Comparison of ENCODE assay signal across 15 cellular contexts in the genomic region with DNA sequence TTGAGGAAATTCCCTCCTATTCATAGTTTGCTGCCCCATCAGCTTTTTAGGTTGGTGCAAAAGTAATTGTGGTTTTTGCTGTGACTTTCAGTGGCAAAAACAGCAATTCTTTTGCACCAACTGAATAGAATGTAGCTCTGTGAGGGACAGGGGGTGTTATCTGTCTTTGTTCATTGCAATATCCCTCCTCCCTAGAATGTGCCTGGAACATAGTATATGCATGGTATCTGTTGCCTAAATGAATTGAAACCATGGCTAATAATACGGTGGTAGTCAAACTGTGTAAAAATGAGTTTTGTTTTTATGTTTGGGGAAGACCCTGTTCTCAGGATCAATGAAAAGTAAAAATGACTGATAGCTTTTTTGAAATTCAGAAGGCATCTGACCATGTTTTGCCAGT. TPM values are rescaled to one million over a fixed set of nuclear protein-coding genes. Genes with fewer than 3 reads are reported as not detected.
DNase-seq lines count a peak whose midpoint lies in the region; ATAC-seq, FAIRE-seq and TF ChIP-seq lines count a peak whose summit lies in the region.
"Had no signal": no experiment of that assay in that cellular context is flagged by ENCODE, and none has a peak within 500 bp of the region (broad histone marks: within the 10 kb centered on the region; RNA-seq: fewer than 3 reads in every experiment).

No MANE protein-coding gene starts in this region.

- TF ChIP-seq EP300 in K562 (IDR thresholded peaks at IDR 0.05; ENCODE audit: low read length), result no peak

- no peaks in the 10 kb centered on the region for H3K9me1 ChIP-seq in K562 (ENCODE audit: control insufficient read depth, insufficient read depth, low read length)

- DNase-seq in natural killer cell treated with Interleukin-12 subunit alpha and Interleukin-12 subunit beta and Interleukin-15 and Interleukin-18, amount 100 ng/mL, for 72 hours (ENCODE audit: low spot score), result no peak
- DNase-seq in natural killer cell (no peak), K562 (ENCODE audit: extremely low read depth in 1 of 4, low spot score in 3 of 4) (no peak)
- DNase-seq: CD8-positive, alpha-beta T cell; GF-D8; NCI-H1105 treated with DMSO at 0.1 percent for 48 hours; NCI-H187; SHP77 treated with DMSO at 0.1 percent for 48 hours had no signal

- POLR2A ChIA-PET in K562 (lab: Yijun Ruan, JAX), result no interaction called here

- peak in 1 of 2 donors; percentile 69 for ATAC-seq in natural killer cell treated with Interleukin-12 subunit alpha and Interleukin-12 subunit beta and Interleukin-15 and Interleukin-18, amount 100 ng/mL, for 72 hours
- ATAC-seq in natural killer cell (no peak), K562 (no peak), GM18517 (IDR thresholded peaks at IDR 0.05; ENCODE audit: unreplicated experiment) (no peak), HG03097 (IDR thresholded peaks at IDR 0.05; ENCODE audit: low FRiP score, unreplicated experiment) (no peak), GM18498 (IDR thresholded peaks at IDR 0.05; ENCODE audit: unreplicated experiment) (no peak)
- ATAC-seq: CD8-positive, alpha-beta T cell; GM23338 had no signal

- H3K9me3 ChIP-seq in K562 (replicated peaks; ENCODE audit: control insufficient read depth, insufficient read depth, low read depth, low read length), result no peaks in the 10 kb centered on the region

- H3K36me3 Mint-ChIP-seq in natural killer cell treated with Interleukin-12 subunit alpha and Interleukin-12 subunit beta and Interleukin-15 and Interleukin-18, amount 100 ng/mL, for 72 hours, result peaks cover 8% of the 10 kb centered on the region
- no peaks in the 10 kb centered on the region for H3K36me3 Mint-ChIP-seq in natural killer cell

- TF ChIP-seq CTCF in natural killer cell (IDR thresholded peaks at IDR 0.05) (no peak), KMS-11 (conservative IDR thresholded peaks at IDR 0.05; ENCODE audit: low read depth, low read length) (no peak), K562 (IDR thresholded peaks at IDR 0.05 in 2 of 3, conservative IDR thresholded peaks at IDR 0.05 in 1 of 3; ENCODE audit: insufficient read depth in 2 of 3, low read depth in 1 of 3, low read length in 3 of 3) (no peak)

- TF ChIP-seq POLR2A in K562 (conservative IDR thresholded peaks at IDR 0.05), result no peak

- CTCF ChIA-PET in K562 (lab: Yijun Ruan, JAX; ENCODE audit: low intra/inter-chr PET ratio), result no interaction called here

- no TSS peak for BruUV-seq in K562 (replicated peaks; lab: Mats Ljungman, UMichigan)

- no peak overlapping the region for H3K27ac Mint-ChIP-seq in natural killer cell treated with Interleukin-12 subunit alpha and Interleukin-12 subunit beta and Interleukin-15 and Interleukin-18, amount 100 ng/mL, for 72 hours
- H3K27ac Mint-ChIP-seq in natural killer cell, result peak overlapping the region in 1 of 2 donors; percentile 16
- H3K27ac Mint-ChIP-seq: B cell had no signal

- H3K27me3 Mint-ChIP-seq in natural killer cell treated with Interleukin-12 subunit alpha and Interleukin-12 subunit beta and Interleukin-15 and Interleukin-18, amount 100 ng/mL, for 72 hours, result no peaks in the 10 kb centered on the region
- H3K27me3 Mint-ChIP-seq in natural killer cell (ENCODE audit: low read depth in 2 of 2), result no peaks in the 10 kb centered on the region
- H3K27me3 Mint-ChIP-seq: B cell had no signal

- H3K4me2 ChIP-seq in KMS-11, result peak overlapping the region; percentile 76
- no peak overlapping the region for H3K4me2 ChIP-seq in K562 (ENCODE audit: insufficient read depth, low read length)
- H3K4me2 ChIP-seq: GM23338 had no signal

- H3K36me3 ChIP-seq in KMS-11 (ENCODE audit: insufficient read depth) (no peaks in the 10 kb centered on the region), K562 (ENCODE audit: control insufficient read depth, insufficient read depth, low read length) (peaks cover 34% of the 10 kb centered on the region; the same call in 2 of the 3 replicates)

- no peaks in the 10 kb centered on the region for H3K27me3 ChIP-seq in KMS-11 (ENCODE audit: insufficient read depth, low read depth)
- H3K27me3 ChIP-seq in K562 (ENCODE audit: control insufficient read depth in 2 of 2, insufficient read depth in 2 of 2, low read length in 2 of 2), result no peaks in the 10 kb centered on the region

- peaks cover 43% of the 10 kb centered on the region for H3K4me1 ChIP-seq in KMS-11 (ENCODE audit: low read depth, poor library complexity, severe bottlenecking)
- peaks cover 17 to 42% of the 10 kb centered on the region in 2 experiments for H3K4me1 ChIP-seq in K562 (replicated peaks in 1 of 2; ENCODE audit: control insufficient read depth in 2 of 2, insufficient read depth in 2 of 2, low read length in 2 of 2)

- intact Hi-C loops in natural killer cell (cut with micrococcal nuclease), result no loop called here
- intact Hi-C loops in K562 (cut with micrococcal nuclease), result loop anchor here (10.0 kb wide), 1 partner anchor 134 kb away; the partner anchor contains the start of gene PHF20

- no peaks in the 10 kb centered on the region for H3K79me2 ChIP-seq in KMS-11 (ENCODE audit: insufficient read depth, low read depth)
- peaks cover 3% of the 10 kb centered on the region; the same call in 2 of the 3 replicates for H3K79me2 ChIP-seq in K562 (ENCODE audit: control insufficient read depth, insufficient read depth, low read length)

- H2AFZ ChIP-seq in KMS-11 (ENCODE audit: low read depth) (no peak overlapping the region), K562 (ENCODE audit: low read depth, low read length) (no peak overlapping the region)
- H2AFZ ChIP-seq: GM23338 had no signal

- no peaks in the 10 kb centered on the region for H4K20me1 ChIP-seq in KMS-11 (ENCODE audit: insufficient read depth)
- H4K20me1 ChIP-seq in K562 (replicated peaks; ENCODE audit: control insufficient read depth, insufficient read depth, low read length), result peaks cover 5% of the 10 kb centered on the region; the same call in 1 of the 2 replicates

- in situ Hi-C loops in K562 (cut with MboI), result no loop called here

- WGBS in K562 (ENCODE audit: insufficient coverage, low coverage, missing lambda C conversion rate), result 91% methylated on average over 1 of the region's 1 CpG

- H3K4me3 ChIP-seq in KMS-11 (IDR thresholded peaks at IDR 0.05; ENCODE audit: insufficient read depth, low read depth, low read length) (no peak overlapping the region), K562 (no peak overlapping the region)
- H3K4me3 ChIP-seq: GM23338 had no signal

- TF ChIP-seq RAD21 in K562 (CRISPR knock-in tag; conservative IDR thresholded peaks at IDR 0.05 in 1 of 2, IDR thresholded peaks at IDR 0.05 in 1 of 2), result no peak

- H3K9ac ChIP-seq in KMS-11 (no peak overlapping the region), K562 (ENCODE audit: insufficient read depth in 1 of 2, low read depth in 2 of 2, low read length in 2 of 2) (no peak overlapping the region)

- H3K4me3 Mint-ChIP-seq in natural killer cell treated with Interleukin-12 subunit alpha and Interleukin-12 subunit beta and Interleukin-15 and Interleukin-18, amount 100 ng/mL, for 72 hours, result peak overlapping the region; percentile 3
- H3K4me3 Mint-ChIP-seq in natural killer cell, result no peak overlapping the region
- H3K4me3 Mint-ChIP-seq: B cell; CD8-positive, alpha-beta T cell; GM23338 had no signal

- no peaks in the 10 kb centered on the region for H3K9me3 Mint-ChIP-seq in natural killer cell treated with Interleukin-12 subunit alpha and Interleukin-12 subunit beta and Interleukin-15 and Interleukin-18, amount 100 ng/mL, for 72 hours
- no peaks in the 10 kb centered on the region for H3K9me3 Mint-ChIP-seq in natural killer cell
- H3K9me3 Mint-ChIP-seq: CD8-positive, alpha-beta T cell; GM23338 had no signal

- peak overlapping the region; percentile 16; the same call in 1 of the 2 replicates for H3K27ac ChIP-seq in KMS-11
- no peak overlapping the region for H3K27ac ChIP-seq in K562 (ENCODE audit: extremely low read depth, low read depth, low read length)

- H3K4me1 Mint-ChIP-seq in natural killer cell treated with Interleukin-12 subunit alpha and Interleukin-12 subunit beta and Interleukin-15 and Interleukin-18, amount 100 ng/mL, for 72 hours (ENCODE audit: low read depth in 2 of 2), result peaks cover 23 to 25% of the 10 kb centered on the region in 2 donors
- peaks cover 19 to 25% of the 10 kb centered on the region in 2 donors for H3K4me1 Mint-ChIP-seq in natural killer cell
- H3K4me1 Mint-ChIP-seq: B cell had no signal

- FAIRE-seq in K562 (lab: Jason Lieb, UNC), result no peak
- FAIRE-seq: D721Med had no signal

RNA-seq across cellular contexts. Expression of gene SCAND1, which starts 45.1 kb away (rescaled TPM):
- total RNA-seq in natural killer cell treated with Interleukin-12 subunit alpha and Interleukin-12 subunit beta and Interleukin-15 and Interleukin-18, amount 100 ng/mL, for 72 hours, result 10 to 100 TPM; 44.8 to 55.4 TPM
- 10 to 100 TPM; 51.4 to 70.3 (median 63.9) TPM for total RNA-seq in natural killer cell
- total RNA-seq in K562 (2011; cell fraction: chromatin; rRNA removed; ENCODE audit: low replicate concordance), result 1.8 and 8.7 TPM in 2 replicates
- total RNA-seq in K562 (2011; cell fraction: nucleolus; rRNA removed), result 21.3 and 27.3 TPM in 2 replicates
- 9.3 and 10.3 TPM in 2 replicates for total RNA-seq in K562 (2011; cell fraction: nucleoplasm; rRNA removed)
- total RNA-seq in K562 (2014; rRNA removed), result 94.0 and 111 TPM in 2 replicates
- total RNA-seq in K562 (2014; rRNA removed; fragmentation: Illumina TruSeq; extraction: Trizol), result 0.47 TPM in 1 of 2 replicates, not detected in the other
- total RNA-seq in K562 (2015; rRNA removed; fragmentation: Illumina TruSeq; extraction: Trizol), result 17.0 and 20.2 TPM in 2 replicates
- total RNA-seq in K562 (2021), result 74.2 and 80.8 TPM in 2 replicates
- 5.8 and 7.5 TPM in 2 replicates for polyA plus RNA-seq in K562 (2011; rRNA removed)
- polyA plus RNA-seq in K562 (2011; cell fraction: cytosol; rRNA removed), result 17.0 and 80.2 TPM in 2 replicates
- polyA plus RNA-seq in K562 (2011; cell fraction: nucleus; rRNA removed), result 13.4 and 25.4 TPM in 2 replicates
- polyA plus RNA-seq in K562 (2012), result 25.0 and 56.6 TPM in 2 replicates
- polyA plus RNA-seq in K562 (2014; fragmentation: Illumina TruSeq; extraction: Trizol), result 1.2 and 13.9 TPM in 2 replicates
- under 1 TPM; 0.08 to 0.11 TPM for polyA plus RNA-seq in K562 (2014; fragmentation: Nextera tagmentation; extraction: Ambion mirVana)
- polyA plus RNA-seq in K562 (2014; rRNA removed), result 46.5 and 51.2 TPM in 2 replicates
- 0.99 and 1.6 TPM in 2 replicates for polyA minus RNA-seq in K562 (2011; rRNA and poly(A)+ RNA removed)
- 9.5 and 16.5 TPM in 2 replicates for polyA minus RNA-seq in K562 (2011; cell fraction: cytosol; rRNA and poly(A)+ RNA removed)
- polyA minus RNA-seq in K562 (2011; cell fraction: nucleus; rRNA and poly(A)+ RNA removed), result 13.5 and 15.0 TPM in 2 replicates

RNA-seq across cellular contexts. Expression of gene CNBD2, which starts 59.2 kb away (rescaled TPM):
- 1 to 10 TPM; 4.8 to 6.8 TPM for total RNA-seq in natural killer cell treated with Interleukin-12 subunit alpha and Interleukin-12 subunit beta and Interleukin-15 and Interleukin-18, amount 100 ng/mL, for 72 hours
- total RNA-seq in natural killer cell (10 to 100 TPM; 17.2 to 20.5 (median 19.5) TPM), K562 (2014; rRNA removed) (5.9 and 6.6 TPM in 2 replicates), K562 (2014; rRNA removed; fragmentation: Illumina TruSeq; extraction: Trizol) (3.2 and 3.7 TPM in 2 replicates), K562 (2015; rRNA removed; fragmentation: Illumina TruSeq; extraction: Trizol) (5.4 and 6.2 TPM in 2 replicates), K562 (2021) (4.5 and 5.3 TPM in 2 replicates)
- 4.9 and 7.0 TPM in 2 replicates for total RNA-seq in K562 (2011; cell fraction: chromatin; rRNA removed; ENCODE audit: low replicate concordance)
- 9.5 and 11.5 TPM in 2 replicates for total RNA-seq in K562 (2011; cell fraction: nucleolus; rRNA removed)
- 9.8 and 14.6 TPM in 2 replicates for total RNA-seq in K562 (2011; cell fraction: nucleoplasm; rRNA removed)
- polyA plus RNA-seq in K562 (2011; rRNA removed) (8.8 and 11.8 TPM in 2 replicates), K562 (2014; fragmentation: Illumina TruSeq; extraction: Trizol) (5.3 and 6.6 TPM in 2 replicates), K562 (2014; fragmentation: Nextera tagmentation; extraction: Ambion mirVana) (1 to 10 TPM; 3.4 to 4.1 TPM), K562 (2014; rRNA removed) (16.8 and 17.5 TPM in 2 replicates)
- 8.1 and 9.4 TPM in 2 replicates for polyA plus RNA-seq in K562 (2011; cell fraction: cytosol; rRNA removed)
- polyA plus RNA-seq in K562 (2011; cell fraction: nucleus; rRNA removed), result 19.5 and 25.3 TPM in 2 replicates
- 1.7 and 5.6 TPM in 2 replicates for polyA plus RNA-seq in K562 (2012)
- 3.4 and 4.2 TPM in 2 replicates for polyA minus RNA-seq in K562 (2011; rRNA and poly(A)+ RNA removed)
- not detected in 2 replicates for polyA minus RNA-seq in K562 (2011; cell fraction: cytosol; rRNA and poly(A)+ RNA removed)
- polyA minus RNA-seq in K562 (2011; cell fraction: nucleus; rRNA and poly(A)+ RNA removed), result 3.1 and 8.7 TPM in 2 replicates
- polyA plus RNA-seq: GM23338 had no signal
